Comparison of ENCODE assay signal across 8 cellular contexts in genomic region chr12:6226002-6226700, GRCh38. TPM values are rescaled to one million over a fixed set of nuclear protein-coding genes. Genes with fewer than 3 reads are reported as not detected.
DNase-seq lines count a peak whose midpoint lies in the region; ATAC-seq, FAIRE-seq and TF ChIP-seq lines count a peak whose summit lies in the region.

No MANE protein-coding gene starts in this region.

- H3K36me3 Mint-ChIP-seq in activated T-helper 2 cell treated with anti-CD3 and anti-CD28 coated beads, Interferon-gamma antibody, Interleukin-2, Interleukin-4, amounts not matched to agents 10 μg/mL and 5 μg/mL and 100 μg/mL, durations not matched to agents 14 hours and 24 hours and 36 hours (ENCODE audit: low read depth): no peaks in the 10 kb centered on the region

- H3K27ac Mint-ChIP-seq in activated T-helper 2 cell treated with anti-CD3 and anti-CD28 coated beads, Interferon-gamma antibody, Interleukin-2, Interleukin-4, amounts not matched to agents 10 μg/mL and 5 μg/mL and 100 μg/mL, durations not matched to agents 14 hours and 24 hours and 36 hours: no peak overlapping the region

- peak overlapping the region; percentile 49 for H3K9ac ChIP-seq in endothelial cell of umbilical vein (replicated peaks; ENCODE audit: extremely low read depth, insufficient read depth, low read length)

- BruUV-seq in endothelial cell of umbilical vein (replicated peaks; lab: Mats Ljungman, UMichigan): TSS peak; percentile 10

- H3K79me2 ChIP-seq in endothelial cell of umbilical vein (ENCODE audit: control insufficient read depth, insufficient read depth, low read length): peaks cover 97% of the 10 kb centered on the region

- H4K20me1 ChIP-seq in endothelial cell of umbilical vein (replicated peaks; ENCODE audit: control insufficient read depth, extremely low read depth, insufficient read depth, low read length): no peaks in the 10 kb centered on the region

- H3K9me3 ChIP-seq in endothelial cell of umbilical vein (replicated peaks; ENCODE audit: control insufficient read depth, insufficient read depth, low read length): no peaks in the 10 kb centered on the region
- no peaks in the 10 kb centered on the region for H3K9me3 ChIP-seq in mesodermal cell (ENCODE audit: control insufficient read depth, low read length)
- H3K9me3 ChIP-seq in thoracic aorta: no peaks in the 10 kb centered on the region

- CTCF ChIA-PET in endothelial cell of umbilical vein (lab: Charles Lee): no interaction called here

- TF ChIP-seq POLR2A in endothelial cell of umbilical vein (IDR thresholded peaks at IDR 0.05; ENCODE audit: low read depth, low read length): no peak

- no peaks in the 10 kb centered on the region for H3K9me3 Mint-ChIP-seq in activated T-helper 2 cell treated with anti-CD3 and anti-CD28 coated beads, Interferon-gamma antibody, Interleukin-2, Interleukin-4, amounts not matched to agents 10 μg/mL and 5 μg/mL and 100 μg/mL, durations not matched to agents 14 hours and 24 hours and 36 hours

- dilution Hi-C loops in endothelial cell of umbilical vein (cut with MboI; ENCODE audit: extremely low pct_ligation_motif_present, low sequenced_read_pairs): no loop called here

- no peaks in the 10 kb centered on the region for H3K9me1 ChIP-seq in endothelial cell of umbilical vein (replicated peaks; ENCODE audit: control insufficient read depth, extremely low read depth, insufficient read depth, low read length)

- TF ChIP-seq CTCF in endothelial cell of umbilical vein (IDR thresholded peaks at IDR 0.05; ENCODE audit: extremely low read depth in 1 of 2, insufficient read depth in 1 of 2, low read depth in 1 of 2, low read length in 2 of 2) (no peak), thoracic aorta (IDR thresholded peaks at IDR 0.05) (no peak)

- H3K4me1 ChIP-seq in endothelial cell of umbilical vein (ENCODE audit: control insufficient read depth, extremely low read depth, insufficient read depth, low read length) (peaks cover 73% of the 10 kb centered on the region), mesodermal cell (ENCODE audit: control insufficient read depth, insufficient read depth, low read length, poor library complexity, severe bottlenecking) (peaks cover 39% of the 10 kb centered on the region), thoracic aorta (ENCODE audit: control insufficient read depth in 1 of 2, low read depth in 2 of 2) (peaks cover 75 to 98% of the 10 kb centered on the region in 2 donors)

- no peaks in the 10 kb centered on the region for H3K27me3 Mint-ChIP-seq in activated T-helper 2 cell treated with anti-CD3 and anti-CD28 coated beads, Interferon-gamma antibody, Interleukin-2, Interleukin-4, amounts not matched to agents 10 μg/mL and 5 μg/mL and 100 μg/mL, durations not matched to agents 14 hours and 24 hours and 36 hours (ENCODE audit: low read depth)

- POLR2A ChIA-PET in endothelial cell of umbilical vein (lab: Charles Lee): no interaction called here

- no peak overlapping the region for H3K4me3 Mint-ChIP-seq in activated T-helper 2 cell treated with anti-CD3 and anti-CD28 coated beads, Interferon-gamma antibody, Interleukin-2, Interleukin-4, amounts not matched to agents 10 μg/mL and 5 μg/mL and 100 μg/mL, durations not matched to agents 14 hours and 24 hours and 36 hours (ENCODE audit: low read depth)

- H3K27ac ChIP-seq in endothelial cell of umbilical vein (ENCODE audit: insufficient read depth, low read depth, low read length): peak overlapping the region; percentile 54
- peak overlapping the region; percentile 53 for H3K27ac ChIP-seq in mesodermal cell (ENCODE audit: low read depth, low read length, severe bottlenecking)
- H3K27ac ChIP-seq in thoracic aorta: peak overlapping the region; percentile 92 to 94

- WGBS in mesodermal cell (ENCODE audit: insufficient coverage in 2 of 2), 2 experiments: 86 to 90% methylated on average over 7 to 9 of the region's 12 CpGs

- H3K4me2 ChIP-seq in endothelial cell of umbilical vein (ENCODE audit: insufficient read depth, low read length): peak overlapping the region; percentile 13

- H3K27me3 ChIP-seq in endothelial cell of umbilical vein (ENCODE audit: control insufficient read depth in 2 of 2, insufficient read depth in 2 of 2, low read length in 2 of 2) (no peaks in the 10 kb centered on the region), thoracic aorta (replicated peaks; ENCODE audit: insufficient read depth) (no peaks in the 10 kb centered on the region)

- no peak overlapping the region for H2AFZ ChIP-seq in endothelial cell of umbilical vein (ENCODE audit: low read depth, low read length)

- peak; percentile 74 for FAIRE-seq in endothelial cell of umbilical vein (lab: Jason Lieb, UNC)

- DNase-seq in NCI-H446 (lab: John Stamatoyannopoulos, UW) (peak; percentile 81 to 91), endothelial cell of umbilical vein (ENCODE audit: low read depth, low spot score) (peak; percentile 68), thoracic aorta (ENCODE audit: low spot score) (peak; percentile 65), NCI-H1436 (lab: John Stamatoyannopoulos, UW) (no peak), DMS153 (lab: John Stamatoyannopoulos, UW) (no peak)
- DNase-seq in activated T-helper 2 cell treated with anti-CD3 and anti-CD28 coated beads, Interferon-gamma antibody, Interleukin-2, Interleukin-4, amounts not matched to agents 10 μg/mL and 5 μg/mL and 100 μg/mL, durations not matched to agents 14 hours and 24 hours and 36 hours (ENCODE audit: low spot score): no peak

- H3K4me3 ChIP-seq in endothelial cell of umbilical vein (replicated peaks in 1 of 3; ENCODE audit: insufficient read depth in 1 of 3, low read depth in 1 of 3, low read length in 3 of 3) (no peak overlapping the region), mesodermal cell (ENCODE audit: extremely low read depth, insufficient read depth, low read length, poor library complexity, severe bottlenecking) (no peak overlapping the region), thoracic aorta (peak overlapping the region; percentile 42)

- peaks cover 17 to 20% of the 10 kb centered on the region in 2 experiments for H3K36me3 ChIP-seq in endothelial cell of umbilical vein (ENCODE audit: control insufficient read depth in 2 of 2, extremely low read depth in 1 of 2, insufficient read depth in 2 of 2, low read length in 2 of 2)
- H3K36me3 ChIP-seq in mesodermal cell (ENCODE audit: control insufficient read depth, insufficient read depth, low read length): peaks cover 12% of the 10 kb centered on the region
- peaks cover 6% of the 10 kb centered on the region for H3K36me3 ChIP-seq in thoracic aorta

- ATAC-seq in thoracic aorta (ENCODE audit: insufficient number of reproducible peaks, low FRiP score, low read depth) (peak; percentile 45), GM18498 (IDR thresholded peaks at IDR 0.05; ENCODE audit: unreplicated experiment) (no peak)

- peaks cover 12% of the 10 kb centered on the region for H3K4me1 Mint-ChIP-seq in activated T-helper 2 cell treated with anti-CD3 and anti-CD28 coated beads, Interferon-gamma antibody, Interleukin-2, Interleukin-4, amounts not matched to agents 10 μg/mL and 5 μg/mL and 100 μg/mL, durations not matched to agents 14 hours and 24 hours and 36 hours (ENCODE audit: low read depth)

- intact Hi-C loops in endothelial cell of umbilical vein (cut with micrococcal nuclease): no loop called here
- intact Hi-C loops in activated T-helper 2 cell treated with anti-CD3 and anti-CD28 coated beads, Interferon-gamma antibody, Interleukin-2, Interleukin-4, amounts not matched to agents 10 μg/mL and 5 μg/mL and 100 μg/mL, durations not matched to agents 14 hours and 24 hours and 36 hours (cut with micrococcal nuclease): no loop called here

TF ChIP-seq in endothelial cell of umbilical vein, 7 proteins besides CTCF, POLR2A, EP300 and RAD21:
- TF ChIP-seq MYC (IDR thresholded peaks at IDR 0.05; ENCODE audit: low read depth, low read length) (no peak), EZH2 (IDR thresholded peaks at IDR 0.05; ENCODE audit: borderline replicate concordance, low read depth, low read length, severe bottlenecking) (no peak), MAX (IDR thresholded peaks at IDR 0.05; ENCODE audit: insufficient read depth, insufficient read length) (no peak), FOS (IDR thresholded peaks at IDR 0.05; ENCODE audit: borderline replicate concordance, insufficient read depth, low read length) (no peak), POLR2AphosphoS5 (IDR thresholded peaks at IDR 0.05; ENCODE audit: insufficient read depth, low read depth, low read length) (no peak), GATA2 (IDR thresholded peaks at IDR 0.05; ENCODE audit: insufficient read depth, insufficient read length, low read depth, low read length) (no peak)

RNA-seq across cellular contexts. Expression of gene CD9, which starts 26.0 kb away (rescaled TPM):
- 379 and 504 TPM in 2 replicates for total RNA-seq in endothelial cell of umbilical vein
- 943 and 1,225 TPM in 2 replicates for polyA plus RNA-seq in endothelial cell of umbilical vein
- 972 and 1,213 TPM in 2 replicates for polyA plus RNA-seq in endothelial cell of umbilical vein (2011; cell fraction: cytosol; rRNA removed)
- polyA plus RNA-seq in endothelial cell of umbilical vein (2011; cell fraction: nucleus; rRNA removed): 481 and 655 TPM in 2 replicates
- 1,387 and 1,527 TPM in 2 replicates for polyA plus RNA-seq in endothelial cell of umbilical vein (2012)
- polyA minus RNA-seq in endothelial cell of umbilical vein: 848 and 909 TPM in 2 replicates
- polyA minus RNA-seq in endothelial cell of umbilical vein (2011; cell fraction: cytosol; rRNA and poly(A)+ RNA removed): 79.2 TPM
- 148 and 194 TPM in 2 replicates for polyA minus RNA-seq in endothelial cell of umbilical vein (2011; cell fraction: nucleus; rRNA and poly(A)+ RNA removed)
- 83.6 TPM for polyA plus RNA-seq in mesodermal cell (2013, experiment 1 of 2)
- polyA plus RNA-seq in mesodermal cell (2013, experiment 2 of 2): 66.9 TPM
- total RNA-seq in thoracic aorta: 100 to 1,000 TPM; 249 to 300 TPM
- 24.8 and 26.4 TPM in 2 replicates for total RNA-seq in activated T-helper 2 cell treated with anti-CD3 and anti-CD28 coated beads, Interferon-gamma antibody, Interleukin-2, Interleukin-4, amounts not matched to agents 10 μg/mL and 5 μg/mL and 100 μg/mL, durations not matched to agents 14 hours and 24 hours and 36 hours

Comparison
In these comparisons a context has a peak if more than half of its experiments do, and no peak if none do; other contexts are left out.
1. DNase-seq: peak in NCI-H446 (2 of 2), endothelial cell of umbilical vein (single experiment) and thoracic aorta (single experiment); none in activated T-helper 2 cell treated with anti-CD3 and anti-CD28 coated beads, Interferon-gamma antibody, Interleukin-2, Interleukin-4, amounts not matched to agents 10 μg/mL and 5 μg/mL and 100 μg/mL, durations not matched to agents 14 hours and 24 hours and 36 hours (single experiment), NCI-H1436 (single experiment) and DMS153 (single experiment).
2. Peak in every context shown above with its lines, with median percentiles within 50 percentile points of each other: H3K27ac ChIP-seq.